Comparison of ENCODE assay signal across 1 cellular context in genomic region chr17:7840441-7840840, GRCh38.
TF ChIP-seq lines count a peak whose summit lies in the region.

No MANE protein-coding gene starts in this region.

TF ChIP-seq in HepG2, 621 proteins besides CTCF, POLR2A, EP300 and RAD21:
- TF ChIP-seq RBAK (CRISPR knock-in tag; IDR thresholded peaks at IDR 0.05) (no peak), ZBTB44 (CRISPR knock-in tag; IDR thresholded peaks at IDR 0.05) (no peak), KIAA2018 (CRISPR knock-in tag; IDR thresholded peaks at IDR 0.05; ENCODE audit: borderline replicate concordance) (no peak), BATF2 (CRISPR knock-in tag; IDR thresholded peaks at IDR 0.05) (no peak), STAT5B (CRISPR knock-in tag; IDR thresholded peaks at IDR 0.05) (no peak), ARNT (IDR thresholded peaks at IDR 0.05) (no peak), CHCHD3 (CRISPR knock-in tag; IDR thresholded peaks at IDR 0.05) (no peak), ARHGAP35 (CRISPR knock-in tag; IDR thresholded peaks at IDR 0.05; ENCODE audit: borderline replicate concordance) (no peak), ZNF546 (CRISPR knock-in tag; conservative IDR thresholded peaks at IDR 0.05) (no peak), DMAP1 (CRISPR knock-in tag; IDR thresholded peaks at IDR 0.05) (no peak), E2F5 (CRISPR knock-in tag; conservative IDR thresholded peaks at IDR 0.05) (no peak)
- TF ChIP-seq, protein P1, sequence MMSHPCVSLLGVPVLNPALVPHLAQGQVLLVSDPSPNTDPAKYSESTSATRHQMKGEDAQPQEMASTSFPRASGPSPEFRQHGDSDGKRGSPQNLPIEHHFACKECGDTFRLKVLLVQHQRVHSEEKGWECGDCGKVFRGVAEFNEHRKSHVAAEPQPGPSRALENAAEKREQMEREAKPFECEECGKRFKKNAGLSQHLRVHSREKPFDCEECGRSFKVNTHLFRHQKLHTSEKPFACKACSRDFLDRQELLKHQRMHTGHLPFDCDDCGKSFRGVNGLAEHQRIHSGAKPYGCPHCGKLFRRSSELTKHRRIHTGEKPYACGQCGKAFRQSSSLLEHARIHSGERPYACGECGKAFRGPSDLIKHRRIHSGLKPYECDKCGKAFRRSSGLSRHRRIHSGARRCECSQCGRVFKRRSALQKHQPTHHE (CRISPR knock-in tag; IDR thresholded peaks at IDR 0.05; ENCODE audit: borderline replicate concordance) = no peak
